2 cellular contexts compared by ENCODE assay signal in the genomic region with DNA sequence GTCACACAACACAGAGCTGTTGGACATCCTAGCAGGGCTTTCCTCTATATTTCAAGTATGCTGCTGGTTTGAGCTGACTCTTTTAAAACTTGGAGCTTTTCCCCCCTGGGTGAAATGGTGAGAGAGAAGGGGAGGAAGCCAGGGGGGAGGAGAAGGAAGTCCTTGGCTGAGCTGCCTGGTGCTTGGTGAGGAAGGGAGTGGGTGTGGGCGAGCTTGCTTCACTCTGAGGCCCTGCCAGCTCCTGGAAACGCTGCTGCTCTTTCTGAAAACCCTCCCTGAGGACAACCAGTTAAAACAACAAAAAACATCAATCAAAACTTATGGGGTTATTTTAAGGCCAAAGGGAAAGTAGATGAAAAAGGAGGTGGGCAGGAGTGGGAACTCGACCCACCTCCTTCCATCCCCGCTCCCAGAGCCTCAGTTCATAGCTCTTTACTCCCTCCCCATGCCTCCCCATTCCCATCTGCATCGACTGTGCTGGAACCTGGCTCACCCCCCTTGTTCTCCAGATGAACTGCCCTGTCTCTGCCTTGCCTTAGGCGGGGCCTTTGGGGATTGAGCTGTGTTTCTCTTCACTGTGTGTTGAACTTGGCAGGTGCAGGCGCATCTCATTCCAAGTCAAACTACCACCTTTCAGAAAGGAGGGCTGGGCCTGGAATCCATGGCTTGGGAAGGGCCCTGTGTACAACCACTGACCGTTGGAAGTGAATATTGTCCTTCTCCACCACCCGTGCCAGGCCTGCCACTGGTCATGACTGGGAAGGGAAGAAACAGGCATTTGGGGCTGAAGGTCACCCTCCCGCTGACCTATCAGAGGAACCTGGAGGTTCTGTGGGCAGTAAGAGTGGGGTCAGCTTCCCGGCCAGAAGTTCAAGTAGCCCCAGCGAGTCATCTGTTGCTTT.
TF ChIP-seq lines count a peak whose summit lies in the region.

No MANE protein-coding gene starts in this region.

TF ChIP-seq in HCT116, 20 proteins besides CTCF, POLR2A, EP300 and RAD21 (continued from another document):
- TF ChIP-seq, protein P1, sequence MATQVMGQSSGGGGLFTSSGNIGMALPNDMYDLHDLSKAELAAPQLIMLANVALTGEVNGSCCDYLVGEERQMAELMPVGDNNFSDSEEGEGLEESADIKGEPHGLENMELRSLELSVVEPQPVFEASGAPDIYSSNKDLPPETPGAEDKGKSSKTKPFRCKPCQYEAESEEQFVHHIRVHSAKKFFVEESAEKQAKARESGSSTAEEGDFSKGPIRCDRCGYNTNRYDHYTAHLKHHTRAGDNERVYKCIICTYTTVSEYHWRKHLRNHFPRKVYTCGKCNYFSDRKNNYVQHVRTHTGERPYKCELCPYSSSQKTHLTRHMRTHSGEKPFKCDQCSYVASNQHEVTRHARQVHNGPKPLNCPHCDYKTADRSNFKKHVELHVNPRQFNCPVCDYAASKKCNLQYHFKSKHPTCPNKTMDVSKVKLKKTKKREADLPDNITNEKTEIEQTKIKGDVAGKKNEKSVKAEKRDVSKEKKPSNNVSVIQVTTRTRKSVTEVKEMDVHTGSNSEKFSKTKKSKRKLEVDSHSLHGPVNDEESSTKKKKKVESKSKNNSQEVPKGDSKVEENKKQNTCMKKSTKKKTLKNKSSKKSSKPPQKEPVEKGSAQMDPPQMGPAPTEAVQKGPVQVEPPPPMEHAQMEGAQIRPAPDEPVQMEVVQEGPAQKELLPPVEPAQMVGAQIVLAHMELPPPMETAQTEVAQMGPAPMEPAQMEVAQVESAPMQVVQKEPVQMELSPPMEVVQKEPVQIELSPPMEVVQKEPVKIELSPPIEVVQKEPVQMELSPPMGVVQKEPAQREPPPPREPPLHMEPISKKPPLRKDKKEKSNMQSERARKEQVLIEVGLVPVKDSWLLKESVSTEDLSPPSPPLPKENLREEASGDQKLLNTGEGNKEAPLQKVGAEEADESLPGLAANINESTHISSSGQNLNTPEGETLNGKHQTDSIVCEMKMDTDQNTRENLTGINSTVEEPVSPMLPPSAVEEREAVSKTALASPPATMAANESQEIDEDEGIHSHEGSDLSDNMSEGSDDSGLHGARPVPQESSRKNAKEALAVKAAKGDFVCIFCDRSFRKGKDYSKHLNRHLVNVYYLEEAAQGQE (IDR thresholded peaks at IDR 0.05; ENCODE audit: low read depth), result no peak
- TF ChIP-seq SRF (IDR thresholded peaks at IDR 0.05; ENCODE audit: low read depth), result no peak
- TF ChIP-seq, protein P2, sequence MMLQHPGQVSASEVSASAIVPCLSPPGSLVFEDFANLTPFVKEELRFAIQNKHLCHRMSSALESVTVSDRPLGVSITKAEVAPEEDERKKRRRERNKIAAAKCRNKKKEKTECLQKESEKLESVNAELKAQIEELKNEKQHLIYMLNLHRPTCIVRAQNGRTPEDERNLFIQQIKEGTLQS (IDR thresholded peaks at IDR 0.05), result no peak
- TF ChIP-seq ZNF274 (IDR thresholded peaks at IDR 0.05; ENCODE audit: low read depth, low read length), result no peak
- TF ChIP-seq POLR2AphosphoS5 (IDR thresholded peaks at IDR 0.05; ENCODE audit: low read depth, low read length), result no peak
- no peak for TF ChIP-seq SIN3A (IDR thresholded peaks at IDR 0.05; ENCODE audit: low read depth)
- no peak for TF ChIP-seq EGR1 (IDR thresholded peaks at IDR 0.05; ENCODE audit: low read depth)
- TF ChIP-seq SP1 (IDR thresholded peaks at IDR 0.05; ENCODE audit: low read depth), result no peak
- no peak for TF ChIP-seq TCF7L2 (IDR thresholded peaks at IDR 0.05; ENCODE audit: borderline replicate concordance, extremely low read depth, insufficient read depth, insufficient read length)
- no peak for TF ChIP-seq CEBPB (IDR thresholded peaks at IDR 0.05; ENCODE audit: low read depth)
- no peak for TF ChIP-seq JUND (IDR thresholded peaks at IDR 0.05)
- TF ChIP-seq, protein P3, sequence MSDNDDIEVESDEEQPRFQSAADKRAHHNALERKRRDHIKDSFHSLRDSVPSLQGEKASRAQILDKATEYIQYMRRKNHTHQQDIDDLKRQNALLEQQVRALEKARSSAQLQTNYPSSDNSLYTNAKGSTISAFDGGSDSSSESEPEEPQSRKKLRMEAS (IDR thresholded peaks at IDR 0.05), result no peak

TF ChIP-seq in WTC11, 78 proteins besides CTCF, POLR2A, EP300 and RAD21 (continued from another document):
- TF ChIP-seq, protein P4, sequence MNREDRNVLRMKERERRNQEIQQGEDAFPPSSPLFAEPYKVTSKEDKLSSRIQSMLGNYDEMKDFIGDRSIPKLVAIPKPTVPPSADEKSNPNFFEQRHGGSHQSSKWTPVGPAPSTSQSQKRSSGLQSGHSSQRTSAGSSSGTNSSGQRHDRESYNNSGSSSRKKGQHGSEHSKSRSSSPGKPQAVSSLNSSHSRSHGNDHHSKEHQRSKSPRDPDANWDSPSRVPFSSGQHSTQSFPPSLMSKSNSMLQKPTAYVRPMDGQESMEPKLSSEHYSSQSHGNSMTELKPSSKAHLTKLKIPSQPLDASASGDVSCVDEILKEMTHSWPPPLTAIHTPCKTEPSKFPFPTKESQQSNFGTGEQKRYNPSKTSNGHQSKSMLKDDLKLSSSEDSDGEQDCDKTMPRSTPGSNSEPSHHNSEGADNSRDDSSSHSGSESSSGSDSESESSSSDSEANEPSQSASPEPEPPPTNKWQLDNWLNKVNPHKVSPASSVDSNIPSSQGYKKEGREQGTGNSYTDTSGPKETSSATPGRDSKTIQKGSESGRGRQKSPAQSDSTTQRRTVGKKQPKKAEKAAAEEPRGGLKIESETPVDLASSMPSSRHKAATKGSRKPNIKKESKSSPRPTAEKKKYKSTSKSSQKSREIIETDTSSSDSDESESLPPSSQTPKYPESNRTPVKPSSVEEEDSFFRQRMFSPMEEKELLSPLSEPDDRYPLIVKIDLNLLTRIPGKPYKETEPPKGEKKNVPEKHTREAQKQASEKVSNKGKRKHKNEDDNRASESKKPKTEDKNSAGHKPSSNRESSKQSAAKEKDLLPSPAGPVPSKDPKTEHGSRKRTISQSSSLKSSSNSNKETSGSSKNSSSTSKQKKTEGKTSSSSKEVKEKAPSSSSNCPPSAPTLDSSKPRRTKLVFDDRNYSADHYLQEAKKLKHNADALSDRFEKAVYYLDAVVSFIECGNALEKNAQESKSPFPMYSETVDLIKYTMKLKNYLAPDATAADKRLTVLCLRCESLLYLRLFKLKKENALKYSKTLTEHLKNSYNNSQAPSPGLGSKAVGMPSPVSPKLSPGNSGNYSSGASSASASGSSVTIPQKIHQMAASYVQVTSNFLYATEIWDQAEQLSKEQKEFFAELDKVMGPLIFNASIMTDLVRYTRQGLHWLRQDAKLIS (CRISPR knock-in tag; IDR thresholded peaks at IDR 0.05; ENCODE audit: borderline replicate concordance), result no peak
TF ChIP-seq in WTC11: peak in this region for 0.
